In genomic region chr11:3906166-3906565, GRCh38 we compare ENCODE assay signal across 1 cellular context.
TF ChIP-seq lines count a peak whose summit lies in the region.

No MANE protein-coding gene starts in this region.

TF ChIP-seq in IMR-90, 13 proteins besides CTCF, POLR2A, EP300 and RAD21:
- TF ChIP-seq CEBPB (IDR thresholded peaks at IDR 0.05; ENCODE audit: low read depth, low read length) (no peak), MXI1 (IDR thresholded peaks at IDR 0.05; ENCODE audit: borderline replicate concordance, low read depth, low read length) (no peak), SMC3 (IDR thresholded peaks at IDR 0.05; ENCODE audit: low read depth, low read length) (no peak), NFE2L2 (IDR thresholded peaks at IDR 0.05; ENCODE audit: low read depth, low read length) (no peak), RFX5 (IDR thresholded peaks at IDR 0.05; ENCODE audit: low read depth, low read length) (no peak), RCOR1 (IDR thresholded peaks at IDR 0.05; ENCODE audit: insufficient replicate concordance, low read length) (no peak), MAFK (IDR thresholded peaks at IDR 0.05; ENCODE audit: low read depth, low read length) (no peak), MAZ (IDR thresholded peaks at IDR 0.05; ENCODE audit: borderline replicate concordance, low read depth, low read length) (no peak), FOS (IDR thresholded peaks at IDR 0.05; ENCODE audit: low read depth, low read length) (no peak), BHLHE40 (IDR thresholded peaks at IDR 0.05; ENCODE audit: low read depth, low read length) (no peak)
